Comparison of ENCODE assay signal across 15 cellular contexts in genomic region chrX:115958687-115959359, GRCh38.
DNase-seq lines count a peak whose midpoint lies in the region; ATAC-seq and TF ChIP-seq lines count a peak whose summit lies in the region.
"Had no signal": no experiment of that assay in that cellular context is flagged by ENCODE, and none has a peak within 500 bp of the region (broad histone marks: within the 10 kb centered on the region; RNA-seq: fewer than 3 reads in every experiment).

No MANE protein-coding gene starts in this region.

- no peaks in the 10 kb centered on the region for H3K9me3 ChIP-seq in HEK293 (ENCODE audit: control insufficient read depth, insufficient read depth, low read depth, low read length)

- no peak overlapping the region for H3K4me3 ChIP-seq in HEK293 (ENCODE audit: low read depth, low read length)
- H3K4me3 ChIP-seq in dorsolateral prefrontal cortex, result peak overlapping the region in 1 of 59 donors; percentile 3
- H3K4me3 ChIP-seq: smooth muscle cell had no signal

- no peak for ATAC-seq in HG02884 (IDR thresholded peaks at IDR 0.05; ENCODE audit: unreplicated experiment)
- no peak for ATAC-seq in HG03095 (IDR thresholded peaks at IDR 0.05; ENCODE audit: unreplicated experiment)
- no peak for ATAC-seq in GM18861 (IDR thresholded peaks at IDR 0.05; ENCODE audit: unreplicated experiment)
- ATAC-seq: T-cell had no signal

- TF ChIP-seq CTCF in HEK293 (tag by site-specific recombination; IDR thresholded peaks at IDR 0.05) (peak; percentile 91), dorsolateral prefrontal cortex (IDR thresholded peaks at IDR 0.05 in 54 of 56, conservative IDR thresholded peaks at IDR 0.05 in 2 of 56; ENCODE audit: low read depth in 1 of 56, partially characterized antibody in 56 of 56) (peak in 41 of 56 donors; percentile 7 to 73 (median 43))

- H3K27me3 ChIP-seq in dorsolateral prefrontal cortex, result peaks cover 0 to 52% (median 18%) of the 10 kb centered on the region in 45 donors

- no peaks in the 10 kb centered on the region for H3K4me1 ChIP-seq in HEK293 (ENCODE audit: control insufficient read depth, insufficient read depth, low read length)

- intact Hi-C loops in dorsolateral prefrontal cortex (cut with DNase I), result no loop called here

- POLR2A ChIA-PET in HEK293 (lab: Yijun Ruan, JAX), result no interaction called here

- CTCF ChIA-PET in HEK293 (lab: Yijun Ruan, JAX), result interaction anchor here (0.7 to 1.4 kb wide), 4 partner anchors 18 to 1724 kb away, joined by 3 read pairs; no protein-coding TSS in a partner anchor

- H3K27ac ChIP-seq in HEK293 (ENCODE audit: extremely low read depth, low read depth, low read length) (no peak overlapping the region), dorsolateral prefrontal cortex (peak overlapping the region in 11 of 59 donors; percentile 6 to 59 (median 39))

- no peaks in the 10 kb centered on the region for H3K36me3 ChIP-seq in HEK293 (ENCODE audit: control insufficient read depth in 2 of 2, insufficient read depth in 1 of 2, low read length in 2 of 2)

- DNase-seq in COR-L47 (lab: John Stamatoyannopoulos, UW) (peak; percentile 23), NCI-H2107 treated with DMSO at 0.1 percent for 48 hours (lab: John Stamatoyannopoulos, UW; ENCODE audit: unreplicated experiment) (peak; percentile 45), dorsolateral prefrontal cortex (no peak), SHP77 (lab: John Stamatoyannopoulos, UW) (no peak)
- DNase-seq: activated CD4-positive, alpha-beta memory T cell treated with anti-CD3 and anti-CD28 coated beads, Interleukin-2, amount 10 ng/mL, durations not matched to agents 7 days and 5 days; activated naive CD4-positive, alpha-beta T cell treated with anti-CD3 and anti-CD28 coated beads, Interleukin-2, amount 50 U/mL, for 16 hours; kidney; nephron progenitor cell; stimulated activated CD8-positive, alpha-beta memory T cell treated with anti-CD3 and anti-CD28 coated beads, Interleukin-4, amount 100 ng/mL, for 48 hours; T-cell had no signal

TF ChIP-seq in HEK293, 187 proteins besides CTCF, POLR2A, EP300 and RAD21:
- TF ChIP-seq EGR2 (tag by site-specific recombination; IDR thresholded peaks at IDR 0.05; ENCODE audit: low read depth) (peak; percentile 66; the same call in 1 of the 2 replicates), ZBTB20 (tag by site-specific recombination; IDR thresholded peaks at IDR 0.05) (0 out of 2 replicates have a peak, but pooled peaks have one; percentile 6), ZFHX2 (tag by site-specific recombination; conservative IDR thresholded peaks at IDR 0.05) (peak; percentile 63), ZNF654 (tag by site-specific recombination; IDR thresholded peaks at IDR 0.05; ENCODE audit: low read depth) (peak; percentile 97), ZNF555 (tag by site-specific recombination; conservative IDR thresholded peaks at IDR 0.05) (no peak)

Comparison
In these comparisons a context has a peak if more than half of its experiments do, and no peak if none do; other contexts are left out.
1. DNase-seq: peak in COR-L47 (single experiment) and NCI-H2107 treated with DMSO at 0.1 percent for 48 hours (single experiment); none in dorsolateral prefrontal cortex (0 of 10) and SHP77 (0 of 2).